In genomic region chr12:6950401-6950801, GRCh38 we compare ENCODE assay signal across 10 cellular contexts. TPM values are rescaled to one million over a fixed set of nuclear protein-coding genes. Genes with fewer than 3 reads are reported as not detected.
A peak's percentile ranks its signal among the peaks of the same experiment; 100 is the strongest.
DNase-seq lines count a peak whose midpoint lies in the region; ATAC-seq, FAIRE-seq and TF ChIP-seq lines count a peak whose summit lies in the region.
"Had no signal": no experiment of that assay in that cellular context is flagged by ENCODE, and none has a peak within 500 bp of the region (broad histone marks: within the 10 kb centered on the region; RNA-seq: fewer than 3 reads in every experiment).

No MANE protein-coding gene starts in this region.

- 75% methylated on average over 1 of the region's 1 CpG; no CpG with 5 or more reads in 1 of the 2 donors for WGBS in upper lobe of left lung, 2 donors

- peak; percentile 23 for TF ChIP-seq CTCF in cardiac muscle cell (IDR thresholded peaks at IDR 0.05; ENCODE audit: low read depth, low read length)
- no peak for TF ChIP-seq CTCF in right atrium auricular region (IDR thresholded peaks at IDR 0.05)
- peak; percentile 43 for TF ChIP-seq CTCF in WERI-Rb-1 (IDR thresholded peaks at IDR 0.05; ENCODE audit: low read depth, low read length)
- TF ChIP-seq CTCF in fibroblast of mammary gland (conservative IDR thresholded peaks at IDR 0.05; ENCODE audit: control insufficient read depth, insufficient read depth, low read depth, low read length): peak; percentile 12
- no peak for TF ChIP-seq CTCF in upper lobe of left lung (IDR thresholded peaks at IDR 0.05)

- no peak for FAIRE-seq in GM12892 (lab: Jason Lieb, UNC)

- DNase-seq in cardiac muscle cell (ENCODE audit: low read depth in 1 of 2, low spot score in 1 of 2) (no peak), right atrium auricular region (ENCODE audit: low spot score) (no peak), WERI-Rb-1 (no peak), fibroblast of mammary gland (ENCODE audit: low read depth) (no peak), upper lobe of left lung (no peak), NCI-H2081 treated with DMSO at 0.1 percent for 48 hours (lab: John Stamatoyannopoulos, UW) (no peak), GM12892 (ENCODE audit: insufficient read length) (no peak)
- DNase-seq: DMS 273 treated with DMSO at 0.1 percent for 48 hours, NCI-H187 treated with DMSO at 0.1 percent for 48 hours had no signal

- no peak for ATAC-seq in upper lobe of left lung (ENCODE audit: low FRiP score in 2 of 2)
- no peak for ATAC-seq in GM19035 (IDR thresholded peaks at IDR 0.05; ENCODE audit: unreplicated experiment)

- H3K4me1 ChIP-seq in cardiac muscle cell (ENCODE audit: low read depth): no peaks in the 10 kb centered on the region
- peaks cover 0 to 34% of the 10 kb centered on the region in 2 donors for H3K4me1 ChIP-seq in right atrium auricular region
- H3K4me1 ChIP-seq in upper lobe of left lung: peaks cover 19 to 56% (median 43%) of the 10 kb centered on the region in 4 donors

- TF ChIP-seq POLR2A in upper lobe of left lung (IDR thresholded peaks at IDR 0.05) (no peak), GM12892 (IDR thresholded peaks at IDR 0.05; ENCODE audit: low read depth, low read length) (no peak)

- H3K27ac ChIP-seq in cardiac muscle cell (no peak overlapping the region), right atrium auricular region (no peak overlapping the region), WERI-Rb-1 (no peak overlapping the region), upper lobe of left lung (peak overlapping the region; percentile 81 to 97 (median 88))

- H3K9me3 ChIP-seq in cardiac muscle cell (ENCODE audit: low read depth): no peaks in the 10 kb centered on the region
- no peaks in the 10 kb centered on the region for H3K9me3 ChIP-seq in right atrium auricular region
- H3K9me3 ChIP-seq in WERI-Rb-1 (ENCODE audit: severe bottlenecking): no peaks in the 10 kb centered on the region
- no peaks in the 10 kb centered on the region for H3K9me3 ChIP-seq in upper lobe of left lung

- TF ChIP-seq EP300 in upper lobe of left lung (IDR thresholded peaks at IDR 0.05): no peak

- H3K27me3 ChIP-seq in cardiac muscle cell (no peaks in the 10 kb centered on the region), right atrium auricular region (no peaks in the 10 kb centered on the region), WERI-Rb-1 (ENCODE audit: insufficient read depth, low read depth, severe bottlenecking) (no peaks in the 10 kb centered on the region), upper lobe of left lung (no peaks in the 10 kb centered on the region)

- H3K36me3 ChIP-seq in cardiac muscle cell: no peaks in the 10 kb centered on the region
- H3K36me3 ChIP-seq in right atrium auricular region: peaks cover 11% of the 10 kb centered on the region
- peaks cover 5% of the 10 kb centered on the region for H3K36me3 ChIP-seq in WERI-Rb-1
- peaks cover 0 to 17% (median 4%) of the 10 kb centered on the region in 4 donors for H3K36me3 ChIP-seq in upper lobe of left lung

- no peak overlapping the region for H3K4me3 ChIP-seq in cardiac muscle cell
- no peak overlapping the region for H3K4me3 ChIP-seq in right atrium auricular region
- no peak overlapping the region for H3K4me3 ChIP-seq in WERI-Rb-1 (ENCODE audit: low read depth, low read length)
- no peak overlapping the region for H3K4me3 ChIP-seq in fibroblast of mammary gland (ENCODE audit: control insufficient read depth, low read depth, low read length)
- peak overlapping the region in 1 of 4 donors; percentile 43 for H3K4me3 ChIP-seq in upper lobe of left lung

RNA-seq across cellular contexts. Expression of gene PTPN6, which starts 0.8 kb away (rescaled TPM):
- total RNA-seq in cardiac muscle cell (17.4 and 19.2 TPM in 2 replicates), right atrium auricular region (1 to 10 TPM; 3.7 to 7.5 TPM), upper lobe of left lung (100 to 1,000 TPM in 4 of 6 donors, 10 to 100 TPM in 2; 56.3 to 215 (median 114) TPM)
- polyA plus RNA-seq in cardiac muscle cell: 25.2 and 28.4 TPM in 2 replicates
- polyA plus RNA-seq in GM12892 (2012; ENCODE audit: missing spikeins): 286 TPM

RNA-seq across cellular contexts. Expression of gene C12orf57, which starts 6.6 kb away (rescaled TPM):
- total RNA-seq in cardiac muscle cell (260 and 307 TPM in 2 replicates), right atrium auricular region (100 to 1,000 TPM; 398 to 533 TPM), upper lobe of left lung (100 to 1,000 TPM in 5 of 6 donors, 10 to 100 TPM in 1; 83.8 to 291 (median 179) TPM)
- polyA plus RNA-seq in cardiac muscle cell: 154 and 208 TPM in 2 replicates
- 175 TPM for polyA plus RNA-seq in GM12892 (2012; ENCODE audit: missing spikeins)

RNA-seq across cellular contexts. Expression of gene RNU7-1, which starts 6.8 kb away (rescaled TPM):
- not detected in 2 replicates for total RNA-seq in cardiac muscle cell
- not detected in 2 replicates for polyA plus RNA-seq in cardiac muscle cell
- total RNA-seq in right atrium auricular region: not detected
- not detected for total RNA-seq in upper lobe of left lung
- not detected for polyA plus RNA-seq in GM12892 (2012; ENCODE audit: missing spikeins)

RNA-seq across cellular contexts. Expression of gene PHB2, which starts 20.1 kb away (rescaled TPM):
- total RNA-seq in cardiac muscle cell: 350 and 388 TPM in 2 replicates
- polyA plus RNA-seq in cardiac muscle cell: 181 and 228 TPM in 2 replicates
- 100 to 1,000 TPM; 160 to 183 TPM for total RNA-seq in right atrium auricular region
- 100 to 1,000 TPM; 101 to 196 (median 140) TPM for total RNA-seq in upper lobe of left lung
- polyA plus RNA-seq in GM12892 (2012; ENCODE audit: missing spikeins): 315 TPM

RNA-seq across cellular contexts. Expression of gene EMG1, which starts 20.3 kb away (rescaled TPM):
- 15.7 and 21.5 TPM in 2 replicates for total RNA-seq in cardiac muscle cell
- polyA plus RNA-seq in cardiac muscle cell: 29.7 and 39.2 TPM in 2 replicates
- 10 to 100 TPM; 16.5 to 28.4 TPM for total RNA-seq in right atrium auricular region
- 10 to 100 TPM; 30.4 to 47.4 (median 38.3) TPM for total RNA-seq in upper lobe of left lung
- polyA plus RNA-seq in GM12892 (2012; ENCODE audit: missing spikeins): 109 TPM

Comparison
In these comparisons a context has a peak if more than half of its experiments do, and no peak if none do; other contexts are left out.
1. CTCF ChIP-seq: peak in cardiac muscle cell (single experiment), WERI-Rb-1 (single experiment) and fibroblast of mammary gland (single experiment); none in right atrium auricular region (0 of 2) and upper lobe of left lung (0 of 6).
2. H3K27ac ChIP-seq: peak in upper lobe of left lung (4 of 4); none in cardiac muscle cell (single experiment), right atrium auricular region (0 of 2) and WERI-Rb-1 (single experiment).